ENCODE assay signal across 24 cellular contexts in genomic region chr15:68655686-68656437, GRCh38.
A peak's percentile ranks its signal among the peaks of the same experiment; 100 is the strongest.
DNase-seq lines count a peak whose midpoint lies in the region; TF ChIP-seq lines count a peak whose summit lies in the region.
"Had no signal": no experiment of that assay in that cellular context is flagged by ENCODE, and none has a peak within 500 bp of the region (broad histone marks: within the 10 kb centered on the region; RNA-seq: fewer than 3 reads in every experiment).

No MANE protein-coding gene starts in this region.

- no peak overlapping the region for H3K4me3 Mint-ChIP-seq in activated T-cell treated with anti-CD3 and anti-CD28 coated beads, Interleukin-2, amount 50 U/mL, for 24 hours
- H3K4me3 Mint-ChIP-seq: activated naive CD8-positive, alpha-beta T cell; activated T-helper 17 cell treated with anti-CD3 and anti-CD28 coated beads, Interleukin-2, amount 50 U/mL, for 72 hours; central memory CD8-positive, alpha-beta T cell; naive B cell; WTC11 had no signal

- no peaks in the 10 kb centered on the region for H3K36me3 Mint-ChIP-seq in activated T-cell treated with anti-CD3 and anti-CD28 coated beads, Interleukin-2, amount 50 U/mL, for 24 hours (ENCODE audit: low read depth)
- H3K36me3 Mint-ChIP-seq: activated naive CD8-positive, alpha-beta T cell; naive B cell; WTC11 had no signal

- H3K4me1 Mint-ChIP-seq in activated T-cell treated with anti-CD3 and anti-CD28 coated beads, Interleukin-2, amount 50 U/mL, for 24 hours (ENCODE audit: low read depth), result no peaks in the 10 kb centered on the region
- H3K4me1 Mint-ChIP-seq: activated T-helper 17 cell treated with anti-CD3 and anti-CD28 coated beads, Interleukin-2, amount 50 U/mL, for 72 hours; central memory CD8-positive, alpha-beta T cell had no signal

- peaks cover 13% of the 10 kb centered on the region for H3K36me3 ChIP-seq in WERI-Rb-1
- H3K36me3 ChIP-seq: ascending aorta, heart left ventricle had no signal

- no peaks in the 10 kb centered on the region for H3K9me3 ChIP-seq in WERI-Rb-1 (ENCODE audit: severe bottlenecking)
- H3K9me3 ChIP-seq: ascending aorta; BLaER1 treated with 17β-estradiol and CSF1 and Interleukin-3, amounts not matched to agents 10 nM and 100 nM; heart left ventricle had no signal

- H3K4me3 ChIP-seq in WERI-Rb-1 (ENCODE audit: low read depth, low read length), result no peak overlapping the region
- H3K4me3 ChIP-seq: ascending aorta; BLaER1 treated with 17β-estradiol and CSF1 and Interleukin-3, amounts not matched to agents 10 nM and 100 nM; heart left ventricle had no signal

- no peak for TF ChIP-seq CTCF in WERI-Rb-1 (IDR thresholded peaks at IDR 0.05; ENCODE audit: low read depth, low read length)

- H3K27me3 ChIP-seq in WERI-Rb-1 (ENCODE audit: insufficient read depth, low read depth, severe bottlenecking), result no peaks in the 10 kb centered on the region
- H3K27me3 ChIP-seq: ascending aorta; BLaER1 treated with 17β-estradiol and CSF1 and Interleukin-3, amounts not matched to agents 10 nM and 100 nM; heart left ventricle had no signal

- H3K9me3 Mint-ChIP-seq in activated T-cell treated with anti-CD3 and anti-CD28 coated beads, Interleukin-2, amount 50 U/mL, for 24 hours, result no peaks in the 10 kb centered on the region
- H3K9me3 Mint-ChIP-seq: activated T-helper 17 cell treated with anti-CD3 and anti-CD28 coated beads, Interleukin-2, amount 50 U/mL, for 72 hours; central memory CD8-positive, alpha-beta T cell; naive B cell; WTC11 had no signal

- peak overlapping the region; percentile 23 for H3K27ac ChIP-seq in WERI-Rb-1
- H3K27ac ChIP-seq: ascending aorta; BLaER1 treated with 17β-estradiol and CSF1 and Interleukin-3, amounts not matched to agents 10 nM and 100 nM; epithelial cell of prostate; heart left ventricle had no signal

- intact Hi-C loops in head of caudate nucleus (cut with DNase I), result no loop called here

- peaks cover 3% of the 10 kb centered on the region for H3K27me3 Mint-ChIP-seq in activated T-cell treated with anti-CD3 and anti-CD28 coated beads, Interleukin-2, amount 50 U/mL, for 24 hours
- H3K27me3 Mint-ChIP-seq: activated naive CD8-positive, alpha-beta T cell; activated T-helper 17 cell treated with anti-CD3 and anti-CD28 coated beads, Interleukin-2, amount 50 U/mL, for 72 hours; naive B cell had no signal

- H3K27ac Mint-ChIP-seq in activated T-cell treated with anti-CD3 and anti-CD28 coated beads, Interleukin-2, amount 50 U/mL, for 24 hours, result no peak overlapping the region
- H3K27ac Mint-ChIP-seq: activated naive CD8-positive, alpha-beta T cell; activated T-helper 17 cell treated with anti-CD3 and anti-CD28 coated beads, Interleukin-2, amount 50 U/mL, for 72 hours; naive B cell; WTC11 had no signal

- DNase-seq in activated effector memory CD4-positive, alpha-beta T cell treated with anti-CD3 and anti-CD28 coated beads, Interleukin-2, amount 50 U/mL, for 16 hours, result peak; percentile 19
- DNase-seq in activated effector memory CD4-positive, alpha-beta T cell treated with Interleukin-2 at 50 U/mL for 16 hours, result no peak
- DNase-seq in WERI-Rb-1, result peak; percentile 3
- DNase-seq in head of caudate nucleus, result peak in 28 of 42 donors; percentile 25 to 81 (median 56)
- DNase-seq in activated T-cell treated with anti-CD3 and anti-CD28 coated beads, Interleukin-2, amount 50 U/mL, for 24 hours, result no peak
- DNase-seq in HUDEP-2 (lab: John Stamatoyannopoulos, UW; ENCODE audit: unreplicated experiment in 76 of 76), result no peak
- no peak for DNase-seq in NCI-H2107 (lab: John Stamatoyannopoulos, UW)
- DNase-seq: Calu3; heart left ventricle; left cardiac atrium; mesenchymal stem cell; naive B cell; NCI-H69; RPMI8226; small intestine; stimulated activated CD4-positive, alpha-beta T cell treated with anti-CD3 and anti-CD28 coated beads, Interleukin-1b, Interleukin-23, amount 100 ng/mL, for 48 hours; T-helper 9 cell had no signal

Comparison
In these comparisons a context has a peak if more than half of its experiments do, and no peak if none do; other contexts are left out.
1. DNase-seq: peak in activated effector memory CD4-positive, alpha-beta T cell treated with anti-CD3 and anti-CD28 coated beads, Interleukin-2, amount 50 U/mL, for 16 hours (single experiment), WERI-Rb-1 (single experiment) and head of caudate nucleus (28 of 42); none in activated effector memory CD4-positive, alpha-beta T cell treated with Interleukin-2 at 50 U/mL for 16 hours (single experiment), activated T-cell treated with anti-CD3 and anti-CD28 coated beads, Interleukin-2, amount 50 U/mL, for 24 hours (single experiment), HUDEP-2 (0 of 76) and NCI-H2107 (single experiment).